Comparison of ENCODE assay signal across 14 cellular contexts in genomic region chr7:134908289-134908688, GRCh38.
DNase-seq lines count a peak whose midpoint lies in the region; ATAC-seq and TF ChIP-seq lines count a peak whose summit lies in the region.
"Had no signal": no experiment of that assay in that cellular context is flagged by ENCODE, and none has a peak within 500 bp of the region (broad histone marks: within the 10 kb centered on the region; RNA-seq: fewer than 3 reads in every experiment).

No MANE protein-coding gene starts in this region.

- DNase-seq in left ventricle myocardium inferior (no peak), right cardiac atrium (no peak), M059J (ENCODE audit: low read depth) (peak; percentile 48), foreskin fibroblast (peak; percentile 39 to 68), aorta (no peak), MV-4-11 (lab: John Stamatoyannopoulos, UW) (no peak), dermis blood vessel endothelial cell (no peak), NCI-H1092 treated with DMSO at 0.1 percent for 48 hours (lab: John Stamatoyannopoulos, UW) (no peak)
- DNase-seq: activated CD8-positive, alpha-beta T cell treated with anti-CD3 and anti-CD28 coated beads, Interleukin-2, amount 10 ng/mL, durations not matched to agents 7 days and 5 days; GF-D8; naive thymus-derived CD4-positive, alpha-beta T cell; NCI-H187; stimulated activated CD4-positive, alpha-beta T cell treated with anti-CD3 and anti-CD28 coated beads, Interleukin-12 subunit alpha, Interleukin-12 subunit beta, amount 100 ng/mL, for 4 hours; T-helper 17 cell had no signal

- peaks cover 90% of the 10 kb centered on the region for H3K4me1 ChIP-seq in left ventricle myocardium inferior
- H3K4me1 ChIP-seq in right cardiac atrium (ENCODE audit: control insufficient read depth, insufficient read depth, low read length) = peaks cover 13% of the 10 kb centered on the region
- peaks cover 3 to 15% of the 10 kb centered on the region in 2 donors for H3K4me1 ChIP-seq in aorta (ENCODE audit: control insufficient read depth in 1 of 2, insufficient read depth in 2 of 2, low read length in 2 of 2)

- intact Hi-C loops in left ventricle myocardium inferior (cut with micrococcal nuclease) (no loop called here), right cardiac atrium (cut with DNase I) (no loop called here), aorta (cut with DNase I) (no loop called here)

- H3K9me3 ChIP-seq in left ventricle myocardium inferior (replicated peaks) = no peaks in the 10 kb centered on the region
- no peaks in the 10 kb centered on the region for H3K9me3 ChIP-seq in right cardiac atrium (ENCODE audit: control insufficient read depth, low read length)
- H3K9me3 ChIP-seq in aorta (ENCODE audit: control insufficient read depth, low read length) = no peaks in the 10 kb centered on the region

- no peaks in the 10 kb centered on the region for H3K36me3 ChIP-seq in left ventricle myocardium inferior
- no peaks in the 10 kb centered on the region for H3K36me3 ChIP-seq in aorta (ENCODE audit: control insufficient read depth in 1 of 2, insufficient read depth in 2 of 2, low read length in 1 of 2)

- H3K4me3 ChIP-seq in left ventricle myocardium inferior (no peak overlapping the region), right cardiac atrium (ENCODE audit: low read length) (no peak overlapping the region), foreskin fibroblast (ENCODE audit: low read depth in 1 of 2, low read length in 2 of 2) (no peak overlapping the region), aorta (ENCODE audit: low read length in 2 of 2) (no peak overlapping the region)

- H3K27ac ChIP-seq in left ventricle myocardium inferior (replicated peaks) (peak overlapping the region; percentile 47), right cardiac atrium (ENCODE audit: low read length) (no peak overlapping the region), aorta (ENCODE audit: low read depth in 1 of 2, low read length in 2 of 2) (peak overlapping the region; percentile 44 to 54)

- 61% methylated on average over 3 of the region's 3 CpGs for WGBS in right cardiac atrium
- WGBS in aorta, 2 donors = 20% methylated on average over 3 of the region's 3 CpGs

- H3K27me3 ChIP-seq in left ventricle myocardium inferior (ENCODE audit: low read depth) (no peaks in the 10 kb centered on the region), right cardiac atrium (ENCODE audit: control insufficient read depth, insufficient read depth) (no peaks in the 10 kb centered on the region), aorta (ENCODE audit: control insufficient read depth in 1 of 2, insufficient read depth in 2 of 2, low read length in 1 of 2) (no peaks in the 10 kb centered on the region)

- no peak for ATAC-seq in right cardiac atrium
- ATAC-seq in aorta (ENCODE audit: low FRiP score) = no peak
- ATAC-seq: activated CD8-positive, alpha-beta T cell treated with anti-CD3 and anti-CD28 coated beads, Interleukin-2, amount 10 ng/mL, durations not matched to agents 7 days and 5 days; naive thymus-derived CD4-positive, alpha-beta T cell; T-helper 17 cell had no signal

- TF ChIP-seq CTCF in left ventricle myocardium inferior (IDR thresholded peaks at IDR 0.05; ENCODE audit: borderline replicate concordance) (no peak), foreskin fibroblast (IDR thresholded peaks at IDR 0.05; ENCODE audit: low read depth, low read length) (no peak)

Comparison
In these comparisons a context has a peak if more than half of its experiments do, and no peak if none do; other contexts are left out.
1. DNase-seq: peak in M059J (single experiment) and foreskin fibroblast (2 of 2); none in left ventricle myocardium inferior (single experiment), right cardiac atrium (0 of 3), aorta (0 of 2), MV-4-11 (single experiment), dermis blood vessel endothelial cell (single experiment) and NCI-H1092 treated with DMSO at 0.1 percent for 48 hours (single experiment).